ENCODE assay signal across 19 cellular contexts in the genomic region with DNA sequence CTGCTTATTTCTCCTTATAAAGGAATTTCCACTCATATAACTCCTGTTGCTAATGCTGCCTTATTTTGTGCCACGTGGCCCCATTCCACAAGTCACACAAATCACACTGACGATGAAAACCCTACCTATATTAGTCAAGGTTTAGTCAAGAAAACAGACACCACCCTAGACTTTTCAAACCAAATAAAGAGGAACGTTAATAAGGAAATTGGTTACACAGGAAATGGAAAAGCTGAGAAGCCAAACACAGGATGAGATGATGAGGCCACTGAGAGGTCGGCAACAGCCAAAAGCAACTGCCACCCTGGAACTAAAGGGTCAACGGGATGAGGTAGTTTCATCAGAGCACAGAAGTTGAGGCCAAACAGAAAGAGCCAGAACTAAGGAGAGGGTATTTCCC. TPM values are rescaled to one million over a fixed set of nuclear protein-coding genes. Genes with fewer than 3 reads are reported as not detected.
DNase-seq lines count a peak whose midpoint lies in the region; ATAC-seq, FAIRE-seq and TF ChIP-seq lines count a peak whose summit lies in the region.
"Had no signal": no experiment of that assay in that cellular context is flagged by ENCODE, and none has a peak within 500 bp of the region (broad histone marks: within the 10 kb centered on the region; RNA-seq: fewer than 3 reads in every experiment).

No MANE protein-coding gene starts in this region.

- H3K4me3 ChIP-seq in right lobe of liver (no peak overlapping the region), HepG2 (replicated peaks in 1 of 3; ENCODE audit: insufficient read depth in 1 of 3, low read depth in 2 of 3, low read length in 3 of 3) (no peak overlapping the region)
- H3K4me3 ChIP-seq: hepatocyte, right atrium auricular region, vagina had no signal

- H4K20me1 ChIP-seq in HepG2 (ENCODE audit: insufficient read depth, low read length), result no peaks in the 10 kb centered on the region

- DNase-seq in right lobe of liver (no peak), HepG2 (ENCODE audit: low spot score) (no peak), MV-4-11 (lab: John Stamatoyannopoulos, UW) (peak; percentile 99), EL (no peak), NCI-H1092 treated with DMSO at 0.1 percent for 48 hours (lab: John Stamatoyannopoulos, UW) (no peak)
- no peak for DNase-seq in activated naive CD8-positive, alpha-beta T cell treated with anti-CD3 and anti-CD28 coated beads, Interleukin-2, amount 10 ng/mL, durations not matched to agents 7 days and 5 days
- DNase-seq: DMS79; naive B cell; NCI-H2171; NK-92 treated with Interleukin-12 subunit alpha and Interleukin-12 subunit beta, amount 100 ng/mL, for 24 hours; stimulated activated CD4-positive, alpha-beta T cell treated with anti-CD3 and anti-CD28 coated beads, Interleukin-4, amount 100 ng/mL, for 4 hours; stimulated activated naive CD4-positive, alpha-beta T cell had no signal

- WGBS in right lobe of liver (ENCODE audit: insufficient coverage, low coverage, low lambda C conversion rate, missing lambda C conversion rate), result 46% methylated on average over 5 of the region's 5 CpGs
- 95% methylated on average over 5 of the region's 5 CpGs for WGBS in HepG2 (ENCODE audit: low lambda C conversion rate)

- in situ Hi-C loops in HepG2 (cut with HindIII; ENCODE audit: extremely low pct_ligation_motif_present, low pct_unique_long_range_greater_than_20kb), result no loop called here

- no TSS peak for BruUV-seq in HepG2 (replicated peaks; lab: Mats Ljungman, UMichigan)

- H3K36me3 ChIP-seq in right lobe of liver, result no peaks in the 10 kb centered on the region
- H3K36me3 ChIP-seq in HepG2 (replicated peaks in 1 of 2; ENCODE audit: control insufficient read depth in 1 of 2, insufficient read depth in 2 of 2, low read length in 2 of 2), result no peaks in the 10 kb centered on the region
- H3K36me3 ChIP-seq: right atrium auricular region, vagina had no signal

- no peaks in the 10 kb centered on the region for H3K27me3 Mint-ChIP-seq in activated naive CD8-positive, alpha-beta T cell treated with anti-CD3 and anti-CD28 coated beads, Interleukin-2, amount 10 ng/mL, durations not matched to agents 7 days and 5 days
- no peaks in the 10 kb centered on the region for H3K27me3 Mint-ChIP-seq in stimulated activated memory B cell treated with anti-CD40 and anti-IgM and Interleukin-4, amounts not matched to agents 10 μg/mL and 1 μg/mL and 100 μg/mL, for 72 hours
- H3K27me3 Mint-ChIP-seq: central memory CD8-positive, alpha-beta T cell; naive B cell had no signal

- intact Hi-C loops in right lobe of liver (cut with DNase I), result no loop called here
- intact Hi-C loops in HepG2 (cut with micrococcal nuclease; ENCODE audit: unreplicated experiment), result no loop called here

- H3K27me3 ChIP-seq in right lobe of liver (no peaks in the 10 kb centered on the region), HepG2 (ENCODE audit: control insufficient read depth in 1 of 2, insufficient read depth in 2 of 2, low read length in 2 of 2) (no peaks in the 10 kb centered on the region)
- H3K27me3 ChIP-seq: hepatocyte, right atrium auricular region, vagina had no signal

- peaks cover 8% of the 10 kb centered on the region for H3K4me1 Mint-ChIP-seq in activated naive CD8-positive, alpha-beta T cell treated with anti-CD3 and anti-CD28 coated beads, Interleukin-2, amount 10 ng/mL, durations not matched to agents 7 days and 5 days
- peaks cover 5% of the 10 kb centered on the region for H3K4me1 Mint-ChIP-seq in stimulated activated memory B cell treated with anti-CD40 and anti-IgM and Interleukin-4, amounts not matched to agents 10 μg/mL and 1 μg/mL and 100 μg/mL, for 72 hours
- H3K4me1 Mint-ChIP-seq: central memory CD8-positive, alpha-beta T cell had no signal

- POLR2A ChIA-PET in HepG2 (lab: Yijun Ruan, JAX), result no interaction called here
- POLR2A ChIA-PET in activated naive CD8-positive, alpha-beta T cell treated with anti-CD3 and anti-CD28 coated beads, Interleukin-2, amount 10 ng/mL, durations not matched to agents 7 days and 5 days (lab: Charles Lee), result no interaction called here

- no peak for TF ChIP-seq POLR2A in right lobe of liver (IDR thresholded peaks at IDR 0.05)
- TF ChIP-seq POLR2A in HepG2 (IDR thresholded peaks at IDR 0.05; ENCODE audit: insufficient read depth in 1 of 2, low read depth in 2 of 2, low read length in 2 of 2), result no peak

- H3K4me2 ChIP-seq in HepG2 (ENCODE audit: low read depth, low read length), result no peak overlapping the region
- H3K4me2 ChIP-seq: hepatocyte had no signal

- no peaks in the 10 kb centered on the region for H3K9me3 Mint-ChIP-seq in activated naive CD8-positive, alpha-beta T cell treated with anti-CD3 and anti-CD28 coated beads, Interleukin-2, amount 10 ng/mL, durations not matched to agents 7 days and 5 days
- no peaks in the 10 kb centered on the region for H3K9me3 Mint-ChIP-seq in stimulated activated memory B cell treated with anti-CD40 and anti-IgM and Interleukin-4, amounts not matched to agents 10 μg/mL and 1 μg/mL and 100 μg/mL, for 72 hours
- H3K9me3 Mint-ChIP-seq: central memory CD8-positive, alpha-beta T cell had no signal

- H3K79me2 ChIP-seq in HepG2 (ENCODE audit: insufficient read depth, low read length), result no peaks in the 10 kb centered on the region
- H3K79me2 ChIP-seq: hepatocyte had no signal

- H3K9ac ChIP-seq in HepG2 (ENCODE audit: insufficient read depth, low read depth, low read length), result no peak overlapping the region

- no peak for TF ChIP-seq CTCF in right lobe of liver (IDR thresholded peaks at IDR 0.05)
- no peak for TF ChIP-seq CTCF in HepG2 (CRISPR knock-in tag; IDR thresholded peaks at IDR 0.05)

- peak overlapping the region; percentile 10 for H3K4me3 Mint-ChIP-seq in activated naive CD8-positive, alpha-beta T cell treated with anti-CD3 and anti-CD28 coated beads, Interleukin-2, amount 10 ng/mL, durations not matched to agents 7 days and 5 days
- H3K4me3 Mint-ChIP-seq in stimulated activated memory B cell treated with anti-CD40 and anti-IgM and Interleukin-4, amounts not matched to agents 10 μg/mL and 1 μg/mL and 100 μg/mL, for 72 hours, result no peak overlapping the region
- H3K4me3 Mint-ChIP-seq: central memory CD8-positive, alpha-beta T cell; naive B cell had no signal

- H3K27ac Mint-ChIP-seq in activated naive CD8-positive, alpha-beta T cell treated with anti-CD3 and anti-CD28 coated beads, Interleukin-2, amount 10 ng/mL, durations not matched to agents 7 days and 5 days, result peak overlapping the region; percentile 17
- peak overlapping the region; percentile 17 for H3K27ac Mint-ChIP-seq in stimulated activated memory B cell treated with anti-CD40 and anti-IgM and Interleukin-4, amounts not matched to agents 10 μg/mL and 1 μg/mL and 100 μg/mL, for 72 hours

- H3K9me3 ChIP-seq in right lobe of liver (no peaks in the 10 kb centered on the region), HepG2 (ENCODE audit: low read length) (no peaks in the 10 kb centered on the region)
- H3K9me3 ChIP-seq: right atrium auricular region, vagina had no signal

- no peak for TF ChIP-seq RAD21 in HepG2 (CRISPR knock-in tag; IDR thresholded peaks at IDR 0.05)

- no peak overlapping the region for H3K27ac ChIP-seq in right lobe of liver
- no peak overlapping the region for H3K27ac ChIP-seq in HepG2 (ENCODE audit: extremely low read length, insufficient read depth, low read length)
- H3K27ac ChIP-seq: hepatocyte, right atrium auricular region, vagina had no signal

- FAIRE-seq in HepG2 (lab: Jason Lieb, UNC), result no peak
- FAIRE-seq: GM12891 had no signal

- ATAC-seq in right lobe of liver, result peak in 3 of 4 donors; percentile 22 to 32 (median 26)
- ATAC-seq in HepG2, result no peak
- no peak for ATAC-seq in activated naive CD8-positive, alpha-beta T cell treated with anti-CD3 and anti-CD28 coated beads, Interleukin-2, amount 10 ng/mL, durations not matched to agents 7 days and 5 days (ENCODE audit: low read depth)
- ATAC-seq in stimulated activated memory B cell treated with anti-CD40 and anti-IgM and Interleukin-4, amounts not matched to agents 10 μg/mL and 1 μg/mL and 100 μg/mL, for 72 hours, result no peak
- no peak for ATAC-seq in GM21390 (IDR thresholded peaks at IDR 0.05; ENCODE audit: unreplicated experiment)

- H3K36me3 Mint-ChIP-seq in activated naive CD8-positive, alpha-beta T cell treated with anti-CD3 and anti-CD28 coated beads, Interleukin-2, amount 10 ng/mL, durations not matched to agents 7 days and 5 days, result no peaks in the 10 kb centered on the region
- H3K36me3 Mint-ChIP-seq in stimulated activated memory B cell treated with anti-CD40 and anti-IgM and Interleukin-4, amounts not matched to agents 10 μg/mL and 1 μg/mL and 100 μg/mL, for 72 hours, result no peaks in the 10 kb centered on the region

- CTCF ChIA-PET in HepG2 (lab: Yijun Ruan, JAX; ENCODE audit: low intra/inter-chr PET ratio, low total read pairs), result no interaction called here

- H3K4me1 ChIP-seq in right lobe of liver (no peaks in the 10 kb centered on the region), HepG2 (ENCODE audit: insufficient read depth, low read length) (no peaks in the 10 kb centered on the region)
- H3K4me1 ChIP-seq: right atrium auricular region, vagina had no signal

- H2AFZ ChIP-seq in HepG2 (ENCODE audit: low read length), result no peak overlapping the region
- H2AFZ ChIP-seq: hepatocyte had no signal

- TF ChIP-seq EP300 in HepG2 (IDR thresholded peaks at IDR 0.05; ENCODE audit: low read depth in 2 of 2, low read length in 2 of 2) (no peak), HepG2 (CRISPR knock-in tag; IDR thresholded peaks at IDR 0.05; ENCODE audit: borderline replicate concordance) (no peak)

RNA-seq across cellular contexts. Expression of gene ALOX12, which starts 47.3 kb away (rescaled TPM):
- under 1 TPM in 2 of 6 experiments, not detected in 4; 0.17 to 0.27 TPM for total RNA-seq in right lobe of liver
- not detected in 2 replicates for total RNA-seq in HepG2 (2016; rRNA removed; fragmentation: Illumina TruSeq; extraction: Trizol)
- not detected in 2 replicates for total RNA-seq in HepG2 (2016; cell fraction: cytosol; rRNA removed; fragmentation: Illumina TruSeq; extraction: Trizol; ENCODE audit: low read depth)
- total RNA-seq in HepG2 (2016; cell fraction: insoluble cytoplasmic fraction; rRNA removed; fragmentation: Illumina TruSeq; extraction: Trizol), result not detected in 2 replicates
- total RNA-seq in HepG2 (2016; cell fraction: membrane; rRNA removed; fragmentation: Illumina TruSeq; extraction: Trizol), result not detected in 2 replicates
- not detected in 2 replicates for total RNA-seq in HepG2 (2016; cell fraction: nucleus; rRNA removed; fragmentation: Illumina TruSeq; extraction: Trizol)
- not detected in 2 replicates for polyA plus RNA-seq in HepG2 (2011; rRNA removed)
- polyA plus RNA-seq in HepG2 (2011; cell fraction: cytosol; rRNA removed), result not detected in 2 replicates
- polyA plus RNA-seq in HepG2 (2011; cell fraction: nucleus; rRNA removed), result not detected in 2 replicates
- polyA plus RNA-seq in HepG2 (2012), result 0.60 and 0.94 TPM in 2 replicates
- polyA plus RNA-seq in HepG2 (2016; cell fraction: cytosol; fragmentation: Illumina TruSeq; extraction: Trizol; ENCODE audit: low read depth), result not detected in 2 replicates
- polyA plus RNA-seq in HepG2 (2016; cell fraction: insoluble cytoplasmic fraction; fragmentation: Illumina TruSeq; extraction: Trizol; ENCODE audit: low read depth), result not detected in 2 replicates
- not detected in 2 replicates for polyA plus RNA-seq in HepG2 (2016; cell fraction: membrane; fragmentation: Illumina TruSeq; extraction: Trizol; ENCODE audit: low read depth)
- polyA plus RNA-seq in HepG2 (2016; cell fraction: nucleus; fragmentation: Illumina TruSeq; extraction: Trizol; ENCODE audit: insufficient read depth, low read depth), result not detected in 2 replicates
- not detected in 2 replicates for polyA minus RNA-seq in HepG2 (2011; rRNA and poly(A)+ RNA removed; ENCODE audit: low replicate concordance)
- polyA minus RNA-seq in HepG2 (2011; cell fraction: cytosol; rRNA and poly(A)+ RNA removed), result not detected in 2 replicates
- not detected in 2 replicates for polyA minus RNA-seq in HepG2 (2011; cell fraction: nucleus; rRNA and poly(A)+ RNA removed)
- not detected for total RNA-seq in activated naive CD8-positive, alpha-beta T cell treated with anti-CD3 and anti-CD28 coated beads, Interleukin-2, amount 10 ng/mL, durations not matched to agents 7 days and 5 days
- total RNA-seq: hepatocyte had no signal

Comparison
In these comparisons a context has a peak if more than half of its experiments do, and no peak if none do; other contexts are left out.
1. ATAC-seq: peak in right lobe of liver (3 of 4); none in HepG2 (single experiment), activated naive CD8-positive, alpha-beta T cell treated with anti-CD3 and anti-CD28 coated beads, Interleukin-2, amount 10 ng/mL, durations not matched to agents 7 days and 5 days (single experiment), stimulated activated memory B cell treated with anti-CD40 and anti-IgM and Interleukin-4, amounts not matched to agents 10 μg/mL and 1 μg/mL and 100 μg/mL, for 72 hours (single experiment) and GM21390 (single experiment).